In the genomic region with DNA sequence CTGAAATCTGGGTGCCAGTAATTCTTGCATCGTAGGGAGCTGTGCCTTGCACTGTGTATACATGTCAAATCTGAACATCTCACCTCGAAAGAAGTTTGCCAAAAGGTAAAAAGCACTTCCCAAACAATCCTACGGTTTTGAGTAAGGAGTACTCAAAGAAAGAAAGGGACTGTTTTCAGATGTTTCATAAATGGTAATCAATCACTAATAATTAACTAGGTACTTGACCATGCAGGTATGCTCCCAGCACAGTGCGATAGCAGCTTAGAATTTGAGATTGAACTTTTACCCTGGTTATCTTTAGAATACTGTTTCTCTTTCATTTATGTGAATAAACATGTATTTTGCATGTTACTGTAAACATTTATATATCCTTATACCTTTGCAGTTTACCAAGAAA, we compare ENCODE assay signal across 17 cellular contexts.
"Had no signal": no experiment of that assay in that cellular context is flagged by ENCODE, and none has a peak within 500 bp of the region (broad histone marks: within the 10 kb centered on the region; RNA-seq: fewer than 3 reads in every experiment).

No MANE protein-coding gene starts in this region.

- H3K36me3 ChIP-seq: brain microvascular endothelial cell, neutrophil had no signal

- H3K4me3 Mint-ChIP-seq: effector memory CD8-positive, alpha-beta T cell had no signal

- H3K27me3 Mint-ChIP-seq: effector memory CD8-positive, alpha-beta T cell had no signal

- H3K9me3 ChIP-seq: neutrophil had no signal

- ATAC-seq: effector memory CD8-positive, alpha-beta T cell; right cardiac atrium had no signal

- DNase-seq: activated CD4-positive, alpha-beta T cell treated with anti-CD3 and anti-CD28 coated beads, Interleukin-2, amount 50 U/mL, for 4 hours; activated CD4-positive, CD25-positive, alpha-beta regulatory T cell treated with anti-CD3 and anti-CD28 coated beads, Interleukin-2, amount 50 U/mL, for 72 hours; activated naive CD4-positive, alpha-beta T cell treated with anti-CD3 and anti-CD28 coated beads, Interleukin-2, amount 50 U/mL, for 16 hours; amygdala; brain microvascular endothelial cell; effector memory CD8-positive, alpha-beta T cell; hippocampal formation; kidney glomerular epithelial cell; midbrain; posterior cingulate gyrus; right cardiac atrium; stimulated activated CD4-positive, alpha-beta T cell treated with anti-CD3 and anti-CD28 coated beads, Interleukin-1b, Interleukin-23, amount 100 ng/mL, for 48 hours; stimulated activated naive CD4-positive, alpha-beta T cell treated with Interleukin-2 at 50 U/mL for 16 hours; trophoblast cell had no signal

- H3K4me3 ChIP-seq: lung had no signal

- H3K27ac ChIP-seq: brain microvascular endothelial cell, epithelial cell of prostate, neutrophil had no signal

- H3K27me3 ChIP-seq: brain microvascular endothelial cell, neutrophil had no signal

- H3K9me3 Mint-ChIP-seq: effector memory CD8-positive, alpha-beta T cell had no signal
